ENCODE assay signal across 26 cellular contexts in genomic region chr3:10465161-10465560, GRCh38. TPM values are rescaled to one million over a fixed set of nuclear protein-coding genes. Genes with fewer than 3 reads are reported as not detected.
"Had no signal": no experiment of that assay in that cellular context is flagged by ENCODE, and none has a peak within 500 bp of the region (broad histone marks: within the 10 kb centered on the region; RNA-seq: fewer than 3 reads in every experiment).

No MANE protein-coding gene starts in this region.

- H3K36me3 Mint-ChIP-seq: activated CD8-positive, alpha-beta memory T cell treated with anti-CD3 and anti-CD28 coated beads, Interleukin-2, amount 10 ng/mL, durations not matched to agents 7 days and 5 days; natural killer cell had no signal

- H3K4me1 Mint-ChIP-seq: activated CD4-positive, alpha-beta T cell treated with anti-CD3 and anti-CD28 coated beads, Interleukin-2, amount 10 ng/mL, durations not matched to agents 7 days and 5 days; activated CD8-positive, alpha-beta memory T cell treated with anti-CD3 and anti-CD28 coated beads, Interleukin-2, amount 10 ng/mL, durations not matched to agents 7 days and 5 days; activated naive CD8-positive, alpha-beta T cell treated with anti-CD3 and anti-CD28 coated beads, Interleukin-2, amount 50 U/mL, for 24 hours; natural killer cell had no signal

- H3K27me3 ChIP-seq: cardiac muscle cell had no signal

- H3K27ac Mint-ChIP-seq: activated CD4-positive, alpha-beta T cell treated with anti-CD3 and anti-CD28 coated beads, Interleukin-2, amount 10 ng/mL, durations not matched to agents 7 days and 5 days; activated CD8-positive, alpha-beta memory T cell treated with anti-CD3 and anti-CD28 coated beads, Interleukin-2, amount 10 ng/mL, durations not matched to agents 7 days and 5 days; activated CD8-positive, alpha-beta T cell treated with anti-CD3 and anti-CD28 coated beads for 36 hours; activated naive CD8-positive, alpha-beta T cell treated with anti-CD3 and anti-CD28 coated beads, Interleukin-2, amount 50 U/mL, for 24 hours; activated T-helper 1 cell treated with anti-CD3 and anti-CD28 coated beads, Interleukin-12 subunit alpha, Interleukin-12 subunit beta, Interleukin-2, Interleukin-4 antibody, amounts not matched to agents 30 ng/mL and 10 ng/mL and 1 ng/mL, durations not matched to agents 14 hours and 24 hours and 36 hours; natural killer cell; stimulated activated naive CD8-positive, alpha-beta T cell treated with anti-CD3 and anti-CD28 coated beads, Interleukin-15, Interleukin-2, amounts not matched to agents 100 ng/mL and 50 ng/mL, for 24 hours had no signal

- H3K27me3 Mint-ChIP-seq: activated CD4-positive, alpha-beta T cell treated with anti-CD3 and anti-CD28 coated beads, Interleukin-2, amount 10 ng/mL, durations not matched to agents 7 days and 5 days had no signal

- H3K4me1 ChIP-seq: foreskin keratinocyte, left lung, sigmoid colon, spleen, suprapubic skin, transverse colon had no signal

- H3K9ac ChIP-seq: parathyroid adenoma had no signal

- H3K27ac ChIP-seq: cardiac muscle cell, foreskin keratinocyte, left lung, neutrophil, parathyroid adenoma, sigmoid colon, spleen, suprapubic skin, transverse colon had no signal

- H3K9me3 ChIP-seq: left lung, neutrophil, sigmoid colon, spleen, suprapubic skin, transverse colon had no signal

- ATAC-seq: activated CD4-positive, CD25-positive, alpha-beta regulatory T cell treated with anti-CD3 and anti-CD28 coated beads, Interleukin-2, amount 50 U/mL, for 24 hours; activated CD8-positive, alpha-beta memory T cell treated with anti-CD3 and anti-CD28 coated beads, Interleukin-2, amount 10 ng/mL, durations not matched to agents 7 days and 5 days; activated CD8-positive, alpha-beta T cell treated with anti-CD3 and anti-CD28 coated beads for 36 hours; activated naive CD8-positive, alpha-beta T cell treated with anti-CD3 and anti-CD28 coated beads, Interleukin-2, amount 50 U/mL, for 24 hours; foreskin keratinocyte; left lung; natural killer cell had no signal

- H3K4me3 Mint-ChIP-seq: activated CD4-positive, alpha-beta T cell treated with anti-CD3 and anti-CD28 coated beads, Interleukin-2, amount 10 ng/mL, durations not matched to agents 7 days and 5 days; activated CD8-positive, alpha-beta memory T cell treated with anti-CD3 and anti-CD28 coated beads, Interleukin-2, amount 10 ng/mL, durations not matched to agents 7 days and 5 days; activated CD8-positive, alpha-beta T cell treated with anti-CD3 and anti-CD28 coated beads for 36 hours; activated naive CD8-positive, alpha-beta T cell treated with anti-CD3 and anti-CD28 coated beads, Interleukin-2, amount 50 U/mL, for 24 hours; activated T-helper 1 cell treated with anti-CD3 and anti-CD28 coated beads, Interleukin-12 subunit alpha, Interleukin-12 subunit beta, Interleukin-2, Interleukin-4 antibody, amounts not matched to agents 30 ng/mL and 10 ng/mL and 1 ng/mL, durations not matched to agents 14 hours and 24 hours and 36 hours; natural killer cell; stimulated activated naive CD8-positive, alpha-beta T cell treated with anti-CD3 and anti-CD28 coated beads, Interleukin-15, Interleukin-2, amounts not matched to agents 100 ng/mL and 50 ng/mL, for 24 hours had no signal

- H3K36me3 ChIP-seq: cardiac muscle cell, left lung, neutrophil, sigmoid colon, spleen, suprapubic skin, transverse colon had no signal

- H3K4me3 ChIP-seq: cardiac muscle cell, left lung, sigmoid colon, spleen, suprapubic skin, transverse colon had no signal

- H3K9me3 Mint-ChIP-seq: activated CD4-positive, alpha-beta T cell treated with anti-CD3 and anti-CD28 coated beads, Interleukin-2, amount 10 ng/mL, durations not matched to agents 7 days and 5 days; activated CD8-positive, alpha-beta T cell treated with anti-CD3 and anti-CD28 coated beads for 36 hours; activated naive CD8-positive, alpha-beta T cell treated with anti-CD3 and anti-CD28 coated beads, Interleukin-2, amount 50 U/mL, for 24 hours; activated T-helper 1 cell treated with anti-CD3 and anti-CD28 coated beads, Interleukin-12 subunit alpha, Interleukin-12 subunit beta, Interleukin-2, Interleukin-4 antibody, amounts not matched to agents 30 ng/mL and 10 ng/mL and 1 ng/mL, durations not matched to agents 14 hours and 24 hours and 36 hours; natural killer cell; stimulated activated naive CD8-positive, alpha-beta T cell treated with anti-CD3 and anti-CD28 coated beads, Interleukin-15, Interleukin-2, amounts not matched to agents 100 ng/mL and 50 ng/mL, for 24 hours had no signal

- DNase-seq: activated CD4-positive, alpha-beta T cell treated with anti-CD3 and anti-CD28 coated beads, Interleukin-2, amount 10 ng/mL, durations not matched to agents 7 days and 5 days; activated CD8-positive, alpha-beta memory T cell treated with anti-CD3 and anti-CD28 coated beads, Interleukin-2, amount 10 ng/mL, durations not matched to agents 7 days and 5 days; activated CD8-positive, alpha-beta T cell treated with anti-CD3 and anti-CD28 coated beads for 36 hours; activated gamma-delta T cell; activated naive CD4-positive, alpha-beta T cell treated with anti-CD3 and anti-CD28 coated beads, Interleukin-2, amount 50 U/mL, for 16 hours; activated naive CD8-positive, alpha-beta T cell treated with anti-CD3 and anti-CD28 coated beads, Interleukin-2, amount 50 U/mL, for 24 hours; activated T-cell treated with anti-CD3 and anti-CD28 coated beads for 4 hours; dermis blood vessel endothelial cell; effector memory CD4-positive, alpha-beta T cell; foreskin keratinocyte; kidney glomerular epithelial cell; left lung; natural killer cell; sigmoid colon; spleen; stimulated activated CD4-positive, alpha-beta T cell treated with anti-CD3 and anti-CD28 coated beads, Interleukin-4, amount 100 ng/mL, for 24 hours; transverse colon had no signal

RNA-seq across cellular contexts. Expression of gene ATP2B2, which starts 40.2 kb away (rescaled TPM):
- total RNA-seq: activated CD4-positive, alpha-beta T cell treated with anti-CD3 and anti-CD28 coated beads, Interleukin-2, amount 10 ng/mL, durations not matched to agents 7 days and 5 days; activated CD8-positive, alpha-beta memory T cell treated with anti-CD3 and anti-CD28 coated beads, Interleukin-2, amount 10 ng/mL, durations not matched to agents 7 days and 5 days; activated CD8-positive, alpha-beta T cell treated with anti-CD3 and anti-CD28 coated beads for 36 hours; activated T-helper 1 cell treated with anti-CD3 and anti-CD28 coated beads, Interleukin-12 subunit alpha, Interleukin-12 subunit beta, Interleukin-2, Interleukin-4 antibody, amounts not matched to agents 30 ng/mL and 10 ng/mL and 1 ng/mL, durations not matched to agents 14 hours and 24 hours and 36 hours; dermis blood vessel endothelial cell; foreskin keratinocyte; lung microvascular endothelial cell; natural killer cell; T-helper 2 cell treated with Interferon-gamma antibody and Interleukin-4, amounts not matched to agents 100 ng/mL and 5 ng/mL, for 36 hours; transverse colon had no signal
